8 cellular contexts compared by ENCODE assay signal in the genomic region with DNA sequence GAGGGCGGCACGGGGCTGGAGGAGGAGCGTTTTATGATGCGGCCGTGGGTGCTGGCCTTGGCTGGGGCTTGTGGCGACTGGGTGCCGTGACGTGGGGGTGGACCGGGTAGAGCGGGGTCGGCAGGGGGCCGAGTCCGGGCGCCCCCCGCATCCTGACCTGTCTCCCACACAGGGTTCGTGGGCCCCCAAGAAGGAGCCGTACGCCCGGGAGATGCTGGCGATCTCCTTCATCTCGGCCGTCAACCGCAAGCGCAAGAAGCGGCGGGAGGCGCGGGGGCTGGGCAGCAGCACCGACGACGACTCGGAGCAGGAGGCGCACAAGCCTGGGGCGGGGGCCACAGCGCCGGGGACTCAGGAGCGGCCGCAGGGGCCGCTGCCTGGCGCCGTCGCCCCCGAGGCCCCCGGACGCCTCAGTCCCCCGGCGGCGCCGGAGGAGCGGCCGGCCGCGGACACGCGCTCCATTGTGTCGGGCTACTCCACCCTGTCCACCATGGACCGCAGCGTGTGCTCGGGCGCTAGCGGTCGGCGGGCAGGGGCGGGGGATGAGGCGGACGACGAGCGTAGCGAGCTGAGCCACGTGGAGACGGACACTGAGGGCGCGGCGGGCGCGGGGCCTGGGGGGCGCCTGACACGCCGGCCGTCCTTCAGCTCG.
DNase-seq lines count a peak whose midpoint lies in the region; ATAC-seq and TF ChIP-seq lines count a peak whose summit lies in the region.

No MANE protein-coding gene starts in this region.

- POLR2A ChIA-PET in HEK293 (lab: Yijun Ruan, JAX) = no interaction called here

- H3K4me3 ChIP-seq in HEK293 (ENCODE audit: low read depth, low read length) (no peak overlapping the region; the same call in 1 of the 2 replicates), adipocyte (ENCODE audit: low read length) (peak overlapping the region; percentile 15), iPS-18c (ENCODE audit: insufficient read depth, low read depth, low read length) (peak overlapping the region; percentile 41)

- H3K9ac ChIP-seq in adipocyte (ENCODE audit: low read length) = no peak overlapping the region

- no peak for TF ChIP-seq CTCF in HEK293 (tag by site-specific recombination; IDR thresholded peaks at IDR 0.05)

- no peaks in the 10 kb centered on the region for H3K27me3 ChIP-seq in adipocyte (replicated peaks; ENCODE audit: control insufficient read depth, insufficient read depth, low read length)

- no peaks in the 10 kb centered on the region for H3K4me1 ChIP-seq in HEK293 (ENCODE audit: control insufficient read depth, insufficient read depth, low read length)
- H3K4me1 ChIP-seq in adipocyte (ENCODE audit: control insufficient read depth, insufficient read depth, low read length) = peaks cover 11% of the 10 kb centered on the region

- peaks cover 12% of the 10 kb centered on the region for H3K4me1 Mint-ChIP-seq in stimulated activated effector memory CD8-positive, alpha-beta T cell treated with anti-CD3 and anti-CD28 coated beads, Interleukin-12 subunit alpha, Interleukin-12 subunit beta, amount 100 ng/mL, for 72 hours

- CTCF ChIA-PET in HEK293 (lab: Yijun Ruan, JAX) = interaction anchor here (0.7 to 11.1 kb wide), 33 partner anchors 11 to 156 kb away, joined by 3 to 128 read pairs (median 4); partner anchors contain the start of gene SRCIN1

- H3K36me3 Mint-ChIP-seq in stimulated activated effector memory CD8-positive, alpha-beta T cell treated with anti-CD3 and anti-CD28 coated beads, Interleukin-12 subunit alpha, Interleukin-12 subunit beta, amount 100 ng/mL, for 72 hours = peaks cover 11% of the 10 kb centered on the region

- no peaks in the 10 kb centered on the region for H3K9me3 ChIP-seq in HEK293 (ENCODE audit: control insufficient read depth, insufficient read depth, low read depth, low read length)
- no peaks in the 10 kb centered on the region for H3K9me3 ChIP-seq in adipocyte (ENCODE audit: control insufficient read depth, low read length)
- no peaks in the 10 kb centered on the region for H3K9me3 ChIP-seq in iPS-18c (ENCODE audit: control insufficient read depth, insufficient read depth, low read length)

- H3K27ac Mint-ChIP-seq in stimulated activated effector memory CD8-positive, alpha-beta T cell treated with anti-CD3 and anti-CD28 coated beads, Interleukin-12 subunit alpha, Interleukin-12 subunit beta, amount 100 ng/mL, for 72 hours = peak overlapping the region; percentile 2

- peak; percentile 43 for ATAC-seq in stimulated activated effector memory CD8-positive, alpha-beta T cell treated with anti-CD3 and anti-CD28 coated beads, Interleukin-12 subunit alpha, Interleukin-12 subunit beta, amount 100 ng/mL, for 72 hours
- no peak for ATAC-seq in GM21423 (IDR thresholded peaks at IDR 0.05; ENCODE audit: unreplicated experiment)
- no peak for ATAC-seq in HG02623 (IDR thresholded peaks at IDR 0.05; ENCODE audit: unreplicated experiment)

- H3K36me3 ChIP-seq in HEK293 (ENCODE audit: control insufficient read depth in 2 of 2, insufficient read depth in 1 of 2, low read length in 2 of 2) (no peaks in the 10 kb centered on the region), adipocyte (ENCODE audit: control insufficient read depth, insufficient read depth, low read length, severe bottlenecking) (peaks cover 16% of the 10 kb centered on the region)

- peak overlapping the region; percentile 36; the same call in 1 of the 2 replicates for H3K27ac ChIP-seq in HEK293 (ENCODE audit: extremely low read depth, low read depth, low read length)

- peak overlapping the region; percentile 71 for H3K4me3 Mint-ChIP-seq in stimulated activated effector memory CD8-positive, alpha-beta T cell treated with anti-CD3 and anti-CD28 coated beads, Interleukin-12 subunit alpha, Interleukin-12 subunit beta, amount 100 ng/mL, for 72 hours

- no peaks in the 10 kb centered on the region for H3K9me3 Mint-ChIP-seq in stimulated activated effector memory CD8-positive, alpha-beta T cell treated with anti-CD3 and anti-CD28 coated beads, Interleukin-12 subunit alpha, Interleukin-12 subunit beta, amount 100 ng/mL, for 72 hours

- DNase-seq in adipocyte (ENCODE audit: low read depth) (no peak), SK-N-DZ (ENCODE audit: low spot score) (no peak), KG1 (lab: John Stamatoyannopoulos, UW) (no peak)
- no peak for DNase-seq in stimulated activated effector memory CD8-positive, alpha-beta T cell treated with anti-CD3 and anti-CD28 coated beads, Interleukin-12 subunit alpha, Interleukin-12 subunit beta, amount 100 ng/mL, for 72 hours (ENCODE audit: low spot score in 2 of 2)

TF ChIP-seq in HEK293, 187 proteins besides CTCF, POLR2A, EP300 and RAD21 (continues in another document):
- TF ChIP-seq GLIS2 (tag by site-specific recombination; IDR thresholded peaks at IDR 0.05) = peak; percentile 83
- no peak for TF ChIP-seq ZNF404 (tag by site-specific recombination; IDR thresholded peaks at IDR 0.05)
- no peak for TF ChIP-seq ZEB2 (tag by site-specific recombination; IDR thresholded peaks at IDR 0.05)
- no peak for TF ChIP-seq ZNF202 (tag by site-specific recombination; IDR thresholded peaks at IDR 0.05; ENCODE audit: borderline replicate concordance)
- no peak for TF ChIP-seq ZNF132 (tag by site-specific recombination; IDR thresholded peaks at IDR 0.05; ENCODE audit: borderline replicate concordance)
- TF ChIP-seq ZBTB17 (tag by site-specific recombination; IDR thresholded peaks at IDR 0.05) = no peak
- TF ChIP-seq ZNF324 (tag by site-specific recombination; IDR thresholded peaks at IDR 0.05) = no peak
- no peak for TF ChIP-seq ZNF621 (tag by site-specific recombination; IDR thresholded peaks at IDR 0.05)
- TF ChIP-seq, protein P1, sequence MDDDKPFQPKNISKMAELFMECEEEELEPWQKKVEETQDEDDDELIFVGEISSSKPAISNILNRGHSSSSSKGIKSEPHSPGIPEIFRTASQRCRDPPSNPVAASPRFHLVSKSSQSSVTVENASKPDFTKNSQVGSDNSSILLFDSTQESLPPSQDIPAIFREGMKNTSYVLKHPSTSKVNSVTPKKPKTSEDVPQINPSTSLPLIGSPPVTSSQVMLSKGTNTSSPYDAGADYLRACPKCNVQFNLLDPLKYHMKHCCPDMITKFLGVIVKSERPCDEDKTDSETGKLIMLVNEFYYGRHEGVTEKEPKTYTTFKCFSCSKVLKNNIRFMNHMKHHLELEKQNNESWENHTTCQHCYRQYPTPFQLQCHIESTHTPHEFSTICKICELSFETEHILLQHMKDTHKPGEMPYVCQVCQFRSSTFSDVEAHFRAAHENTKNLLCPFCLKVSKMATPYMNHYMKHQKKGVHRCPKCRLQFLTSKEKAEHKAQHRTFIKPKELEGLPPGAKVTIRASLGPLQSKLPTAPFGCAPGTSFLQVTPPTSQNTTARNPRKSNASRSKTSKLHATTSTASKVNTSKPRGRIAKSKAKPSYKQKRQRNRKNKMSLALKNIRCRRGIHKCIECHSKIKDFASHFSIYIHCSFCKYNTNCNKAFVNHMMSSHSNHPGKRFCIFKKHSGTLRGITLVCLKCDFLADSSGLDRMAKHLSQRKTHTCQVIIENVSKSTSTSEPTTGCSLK (tag by site-specific recombination; IDR thresholded peaks at IDR 0.05) = no peak
- TF ChIP-seq YY2 (tag by site-specific recombination; IDR thresholded peaks at IDR 0.05) = no peak
- TF ChIP-seq ZBTB49 (tag by site-specific recombination; IDR thresholded peaks at IDR 0.05; ENCODE audit: low read depth) = no peak
- no peak for TF ChIP-seq ZBTB1 (tag by site-specific recombination; IDR thresholded peaks at IDR 0.05)
- no peak for TF ChIP-seq ZBTB21 (tag by site-specific recombination; IDR thresholded peaks at IDR 0.05)
- TF ChIP-seq, protein P2, sequence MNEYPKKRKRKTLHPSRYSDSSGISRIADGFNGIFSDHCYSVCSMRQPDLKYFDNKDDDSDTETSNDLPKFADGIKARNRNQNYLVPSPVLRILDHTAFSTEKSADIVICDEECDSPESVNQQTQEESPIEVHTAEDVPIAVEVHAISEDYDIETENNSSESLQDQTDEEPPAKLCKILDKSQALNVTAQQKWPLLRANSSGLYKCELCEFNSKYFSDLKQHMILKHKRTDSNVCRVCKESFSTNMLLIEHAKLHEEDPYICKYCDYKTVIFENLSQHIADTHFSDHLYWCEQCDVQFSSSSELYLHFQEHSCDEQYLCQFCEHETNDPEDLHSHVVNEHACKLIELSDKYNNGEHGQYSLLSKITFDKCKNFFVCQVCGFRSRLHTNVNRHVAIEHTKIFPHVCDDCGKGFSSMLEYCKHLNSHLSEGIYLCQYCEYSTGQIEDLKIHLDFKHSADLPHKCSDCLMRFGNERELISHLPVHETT (tag by site-specific recombination; IDR thresholded peaks at IDR 0.05) = no peak
- no peak for TF ChIP-seq ZNF146 (tag by site-specific recombination; IDR thresholded peaks at IDR 0.05)
- TF ChIP-seq ZBTB8A (tag by site-specific recombination; IDR thresholded peaks at IDR 0.05) = no peak
- TF ChIP-seq GLIS1 (tag by site-specific recombination; IDR thresholded peaks at IDR 0.05) = peak; percentile 78
- TF ChIP-seq ZFHX2 (tag by site-specific recombination; conservative IDR thresholded peaks at IDR 0.05) = peak; percentile 90
- TF ChIP-seq ZNF600 (tag by site-specific recombination; IDR thresholded peaks at IDR 0.05) = 0 out of 2 replicates have a peak, but pooled peaks have one; percentile 4
